Comparison of ENCODE assay signal across 1 cellular context in genomic region chr18:46474487-46475366, GRCh38.
TF ChIP-seq lines count a peak whose summit lies in the region.

No MANE protein-coding gene starts in this region.

TF ChIP-seq in GM23338, 12 proteins besides CTCF, POLR2A, EP300 and RAD21 (continued from another document):
- TF ChIP-seq, protein P1, sequence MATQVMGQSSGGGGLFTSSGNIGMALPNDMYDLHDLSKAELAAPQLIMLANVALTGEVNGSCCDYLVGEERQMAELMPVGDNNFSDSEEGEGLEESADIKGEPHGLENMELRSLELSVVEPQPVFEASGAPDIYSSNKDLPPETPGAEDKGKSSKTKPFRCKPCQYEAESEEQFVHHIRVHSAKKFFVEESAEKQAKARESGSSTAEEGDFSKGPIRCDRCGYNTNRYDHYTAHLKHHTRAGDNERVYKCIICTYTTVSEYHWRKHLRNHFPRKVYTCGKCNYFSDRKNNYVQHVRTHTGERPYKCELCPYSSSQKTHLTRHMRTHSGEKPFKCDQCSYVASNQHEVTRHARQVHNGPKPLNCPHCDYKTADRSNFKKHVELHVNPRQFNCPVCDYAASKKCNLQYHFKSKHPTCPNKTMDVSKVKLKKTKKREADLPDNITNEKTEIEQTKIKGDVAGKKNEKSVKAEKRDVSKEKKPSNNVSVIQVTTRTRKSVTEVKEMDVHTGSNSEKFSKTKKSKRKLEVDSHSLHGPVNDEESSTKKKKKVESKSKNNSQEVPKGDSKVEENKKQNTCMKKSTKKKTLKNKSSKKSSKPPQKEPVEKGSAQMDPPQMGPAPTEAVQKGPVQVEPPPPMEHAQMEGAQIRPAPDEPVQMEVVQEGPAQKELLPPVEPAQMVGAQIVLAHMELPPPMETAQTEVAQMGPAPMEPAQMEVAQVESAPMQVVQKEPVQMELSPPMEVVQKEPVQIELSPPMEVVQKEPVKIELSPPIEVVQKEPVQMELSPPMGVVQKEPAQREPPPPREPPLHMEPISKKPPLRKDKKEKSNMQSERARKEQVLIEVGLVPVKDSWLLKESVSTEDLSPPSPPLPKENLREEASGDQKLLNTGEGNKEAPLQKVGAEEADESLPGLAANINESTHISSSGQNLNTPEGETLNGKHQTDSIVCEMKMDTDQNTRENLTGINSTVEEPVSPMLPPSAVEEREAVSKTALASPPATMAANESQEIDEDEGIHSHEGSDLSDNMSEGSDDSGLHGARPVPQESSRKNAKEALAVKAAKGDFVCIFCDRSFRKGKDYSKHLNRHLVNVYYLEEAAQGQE (IDR thresholded peaks at IDR 0.05; ENCODE audit: unreplicated experiment), result no peak
- TF ChIP-seq NANOG (IDR thresholded peaks at IDR 0.05; ENCODE audit: borderline replicate concordance) (no peak), POLR2AphosphoS5 (IDR thresholded peaks at IDR 0.05; ENCODE audit: low read depth) (no peak)
- TF ChIP-seq, protein P2, sequence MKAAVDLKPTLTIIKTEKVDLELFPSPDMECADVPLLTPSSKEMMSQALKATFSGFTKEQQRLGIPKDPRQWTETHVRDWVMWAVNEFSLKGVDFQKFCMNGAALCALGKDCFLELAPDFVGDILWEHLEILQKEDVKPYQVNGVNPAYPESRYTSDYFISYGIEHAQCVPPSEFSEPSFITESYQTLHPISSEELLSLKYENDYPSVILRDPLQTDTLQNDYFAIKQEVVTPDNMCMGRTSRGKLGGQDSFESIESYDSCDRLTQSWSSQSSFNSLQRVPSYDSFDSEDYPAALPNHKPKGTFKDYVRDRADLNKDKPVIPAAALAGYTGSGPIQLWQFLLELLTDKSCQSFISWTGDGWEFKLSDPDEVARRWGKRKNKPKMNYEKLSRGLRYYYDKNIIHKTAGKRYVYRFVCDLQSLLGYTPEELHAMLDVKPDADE (IDR thresholded peaks at IDR 0.05), result no peak
